ENCODE assay signal across 33 cellular contexts in genomic region chr1:231899046-231899445, GRCh38.
"Had no signal": no experiment of that assay in that cellular context is flagged by ENCODE, and none has a peak within 500 bp of the region (broad histone marks: within the 10 kb centered on the region; RNA-seq: fewer than 3 reads in every experiment).

No MANE protein-coding gene starts in this region.

- H3K4me1 Mint-ChIP-seq: activated B cell treated with CpG ODN at 0.5 μM for 24 hours; activated naive CD8-positive, alpha-beta T cell treated with anti-CD3 and anti-CD28 coated beads, Interleukin-2, amount 50 U/mL, for 24 hours; activated T-helper 17 cell treated with anti-CD3 and anti-CD28 coated beads, Interleukin-2, amount 50 U/mL, for 72 hours had no signal

- H3K4me1 ChIP-seq: ascending aorta had no signal

- ATAC-seq: activated CD8-positive, alpha-beta T cell treated with anti-CD3 and anti-CD28 coated beads for 36 hours; activated naive CD8-positive, alpha-beta T cell treated with anti-CD3 and anti-CD28 coated beads, Interleukin-2, amount 50 U/mL, for 24 hours; activated T-cell treated with anti-CD3 and anti-CD28 coated beads, Interleukin-2, amount 50 U/mL, for 4 hours; activated T-cell treated with anti-CD3 and anti-CD28 coated beads, Interleukin-2, amount 50 U/mL, for 72 hours; activated T-helper 17 cell treated with anti-CD3 and anti-CD28 coated beads, Interleukin-2, amount 50 U/mL, for 72 hours; T-cell had no signal

- H3K27ac Mint-ChIP-seq: activated B cell treated with CpG ODN at 0.5 μM for 24 hours; activated CD4-positive, alpha-beta memory T cell treated with anti-CD3 and anti-CD28 coated beads for 36 hours; activated CD4-positive, alpha-beta T cell treated with anti-CD3 and anti-CD28 coated beads, Interleukin-2, amount 10 ng/mL, durations not matched to agents 24 days and 14 days; activated CD8-positive, alpha-beta T cell treated with anti-CD3 and anti-CD28 coated beads for 36 hours; activated naive CD4-positive, alpha-beta T cell treated with anti-CD3 and anti-CD28 coated beads for 36 hours; activated naive CD8-positive, alpha-beta T cell; activated naive CD8-positive, alpha-beta T cell treated with anti-CD3 and anti-CD28 coated beads, Interleukin-2, amount 10 ng/mL, durations not matched to agents 7 days and 5 days; activated naive CD8-positive, alpha-beta T cell treated with anti-CD3 and anti-CD28 coated beads, Interleukin-2, amount 50 U/mL, for 24 hours; activated T-cell treated with anti-CD3 and anti-CD28 coated beads, Interleukin-2, amount 50 U/mL, for 72 hours; activated T-helper 1 cell treated with anti-CD3 and anti-CD28 coated beads, Interleukin-12 subunit alpha, Interleukin-12 subunit beta, Interleukin-2, Interleukin-4 antibody, amounts not matched to agents 30 ng/mL and 10 ng/mL and 1 ng/mL, durations not matched to agents 14 hours and 24 hours and 36 hours; activated T-helper 17 cell treated with anti-CD3 and anti-CD28 coated beads, Interleukin-2, amount 50 U/mL, for 72 hours; T-cell; T-helper 2 cell treated with Interferon-gamma antibody and Interleukin-4, amounts not matched to agents 5 μg/mL and 100 μg/mL, for 36 hours had no signal

- FAIRE-seq: TTC549 had no signal

- H3K27me3 Mint-ChIP-seq: activated B cell treated with CpG ODN at 0.5 μM for 24 hours; activated CD4-positive, alpha-beta memory T cell treated with anti-CD3 and anti-CD28 coated beads for 36 hours; activated CD4-positive, alpha-beta T cell treated with anti-CD3 and anti-CD28 coated beads, Interleukin-2, amount 10 ng/mL, durations not matched to agents 24 days and 14 days; activated CD8-positive, alpha-beta T cell treated with anti-CD3 and anti-CD28 coated beads for 36 hours; activated naive CD8-positive, alpha-beta T cell; activated naive CD8-positive, alpha-beta T cell treated with anti-CD3 and anti-CD28 coated beads, Interleukin-2, amount 10 ng/mL, durations not matched to agents 7 days and 5 days; activated naive CD8-positive, alpha-beta T cell treated with anti-CD3 and anti-CD28 coated beads, Interleukin-2, amount 50 U/mL, for 24 hours; activated T-helper 17 cell treated with anti-CD3 and anti-CD28 coated beads, Interleukin-2, amount 50 U/mL, for 72 hours; T-cell had no signal

- H3K4me3 Mint-ChIP-seq: activated B cell treated with CpG ODN at 0.5 μM for 24 hours; activated CD4-positive, alpha-beta memory T cell treated with anti-CD3 and anti-CD28 coated beads for 36 hours; activated CD4-positive, alpha-beta T cell treated with anti-CD3 and anti-CD28 coated beads, Interleukin-2, amount 10 ng/mL, durations not matched to agents 24 days and 14 days; activated CD8-positive, alpha-beta T cell treated with anti-CD3 and anti-CD28 coated beads for 36 hours; activated naive CD4-positive, alpha-beta T cell treated with anti-CD3 and anti-CD28 coated beads for 36 hours; activated naive CD8-positive, alpha-beta T cell; activated naive CD8-positive, alpha-beta T cell treated with anti-CD3 and anti-CD28 coated beads, Interleukin-2, amount 10 ng/mL, durations not matched to agents 7 days and 5 days; activated naive CD8-positive, alpha-beta T cell treated with anti-CD3 and anti-CD28 coated beads, Interleukin-2, amount 50 U/mL, for 24 hours; activated T-cell treated with anti-CD3 and anti-CD28 coated beads, Interleukin-2, amount 50 U/mL, for 4 hours; activated T-cell treated with anti-CD3 and anti-CD28 coated beads, Interleukin-2, amount 50 U/mL, for 72 hours; activated T-helper 1 cell treated with anti-CD3 and anti-CD28 coated beads, Interleukin-12 subunit alpha, Interleukin-12 subunit beta, Interleukin-2, Interleukin-4 antibody, amounts not matched to agents 30 ng/mL and 10 ng/mL and 1 ng/mL, durations not matched to agents 14 hours and 24 hours and 36 hours; activated T-helper 17 cell treated with anti-CD3 and anti-CD28 coated beads, Interleukin-2, amount 50 U/mL, for 72 hours; T-cell; T-helper 2 cell treated with Interferon-gamma antibody and Interleukin-4, amounts not matched to agents 5 μg/mL and 100 μg/mL, for 36 hours had no signal

- DNase-seq: activated B cell treated with CpG ODN at 0.5 μM for 24 hours; activated CD4-positive, alpha-beta memory T cell treated with anti-CD3 and anti-CD28 coated beads for 36 hours; activated CD4-positive, alpha-beta T cell treated with anti-CD3 and anti-CD28 coated beads for 4 hours; activated CD4-positive, alpha-beta T cell treated with anti-CD3 and anti-CD28 coated beads, Interleukin-2, amount 10 ng/mL, durations not matched to agents 24 days and 14 days; activated CD4-positive, alpha-beta T cell treated with anti-CD3 and anti-CD28 coated beads, Interleukin-2, amount 50 U/mL, for 1 hour; activated CD4-positive, alpha-beta T cell treated with anti-CD3 and anti-CD28 coated beads, Interleukin-2, amount 50 U/mL, for 4 hours; activated CD4-positive, CD25-positive, alpha-beta regulatory T cell treated with anti-CD3 and anti-CD28 coated beads, Interleukin-2, amount 50 U/mL, for 72 hours; activated CD8-positive, alpha-beta memory T cell treated with anti-CD3 and anti-CD28 coated beads, Interleukin-2, amount 50 U/mL, for 4 hours; activated CD8-positive, alpha-beta T cell treated with anti-CD3 and anti-CD28 coated beads for 36 hours; activated effector memory CD4-positive, alpha-beta T cell treated with anti-CD3 and anti-CD28 coated beads, Interleukin-2, amount 50 U/mL, for 16 hours; activated gamma-delta T cell treated with Interleukin-2 at 50 U/mL for 16 hours; activated naive CD4-positive, alpha-beta T cell; activated naive CD4-positive, alpha-beta T cell treated with anti-CD3 and anti-CD28 coated beads for 36 hours; activated naive CD4-positive, alpha-beta T cell treated with anti-CD3 and anti-CD28 coated beads, Interleukin-2, amount 50 U/mL, for 16 hours; activated naive CD8-positive, alpha-beta T cell treated with anti-CD3 and anti-CD28 coated beads, Interleukin-2, amount 10 ng/mL, durations not matched to agents 7 days and 5 days; activated naive CD8-positive, alpha-beta T cell treated with anti-CD3 and anti-CD28 coated beads, Interleukin-2, amount 50 U/mL, for 24 hours; activated T-cell treated with anti-CD3 and anti-CD28 coated beads for 4 hours; activated T-cell treated with anti-CD3 and anti-CD28 coated beads, Interleukin-2, amount 50 U/mL, for 1 hour; activated T-cell treated with anti-CD3 and anti-CD28 coated beads, Interleukin-2, amount 50 U/mL, for 4 hours; activated T-cell treated with anti-CD3 and anti-CD28 coated beads, Interleukin-2, amount 50 U/mL, for 72 hours; amygdala; anterior cingulate cortex; central memory CD4-positive, alpha-beta T cell; T-cell; T-helper 2 cell; T-helper 9 cell had no signal

- H3K4me3 ChIP-seq: ascending aorta had no signal

- H3K36me3 ChIP-seq: ascending aorta had no signal

- H3K9me3 ChIP-seq: ascending aorta had no signal

- H3K27me3 ChIP-seq: ascending aorta had no signal

- H3K9me3 Mint-ChIP-seq: activated B cell treated with CpG ODN at 0.5 μM for 24 hours; activated CD4-positive, alpha-beta memory T cell treated with anti-CD3 and anti-CD28 coated beads for 36 hours; activated CD8-positive, alpha-beta T cell treated with anti-CD3 and anti-CD28 coated beads for 36 hours; activated naive CD4-positive, alpha-beta T cell treated with anti-CD3 and anti-CD28 coated beads for 36 hours; activated naive CD8-positive, alpha-beta T cell treated with anti-CD3 and anti-CD28 coated beads, Interleukin-2, amount 50 U/mL, for 24 hours; activated T-cell treated with anti-CD3 and anti-CD28 coated beads, Interleukin-2, amount 50 U/mL, for 4 hours; activated T-cell treated with anti-CD3 and anti-CD28 coated beads, Interleukin-2, amount 50 U/mL, for 72 hours; activated T-helper 1 cell treated with anti-CD3 and anti-CD28 coated beads, Interleukin-12 subunit alpha, Interleukin-12 subunit beta, Interleukin-2, Interleukin-4 antibody, amounts not matched to agents 30 ng/mL and 10 ng/mL and 1 ng/mL, durations not matched to agents 14 hours and 24 hours and 36 hours; activated T-helper 17 cell treated with anti-CD3 and anti-CD28 coated beads, Interleukin-2, amount 50 U/mL, for 72 hours; T-helper 2 cell treated with Interferon-gamma antibody and Interleukin-4, amounts not matched to agents 5 μg/mL and 100 μg/mL, for 36 hours had no signal

- H3K27ac ChIP-seq: ascending aorta, VCaP had no signal
